In the genomic region with DNA sequence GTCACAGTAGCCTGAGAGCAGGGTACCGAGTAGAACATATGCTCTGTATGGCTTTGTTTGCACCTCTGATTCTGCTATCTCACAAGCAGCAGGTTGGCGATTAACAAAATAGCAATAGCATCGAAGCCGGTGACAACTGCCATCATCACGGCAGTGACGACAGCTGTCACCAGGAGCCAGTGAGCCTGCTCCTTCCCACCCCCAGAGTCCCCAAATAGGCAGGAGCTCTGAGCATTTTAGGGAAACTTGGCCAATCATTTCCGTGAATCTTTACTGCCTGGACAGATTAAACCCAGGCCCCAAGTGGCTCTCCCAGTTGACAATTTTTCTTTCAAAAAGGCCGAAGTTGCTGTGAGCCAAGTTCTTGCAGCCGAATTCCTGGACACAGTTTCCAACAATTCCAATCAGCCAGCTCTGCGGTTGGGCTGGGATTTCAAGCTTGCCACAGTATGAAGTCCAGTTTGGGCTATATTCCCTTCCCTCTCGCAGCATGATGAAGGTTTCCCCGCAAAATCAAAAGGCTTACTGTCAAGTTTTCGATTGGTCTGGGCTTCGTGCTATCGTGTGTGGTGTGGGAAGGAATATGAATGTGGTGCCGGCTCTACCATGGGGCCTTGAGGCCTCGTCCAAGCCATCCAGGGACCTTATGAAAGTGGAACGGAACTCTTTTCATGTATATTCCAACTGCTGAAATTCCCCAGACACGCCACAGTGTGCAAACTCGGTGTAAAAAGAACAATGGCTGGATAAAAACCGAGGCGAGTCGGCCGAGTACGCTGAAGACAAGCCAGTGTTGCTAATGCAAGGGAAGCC, we compare ENCODE assay signal across 21 cellular contexts.
DNase-seq lines count a peak whose midpoint lies in the region; ATAC-seq, FAIRE-seq and TF ChIP-seq lines count a peak whose summit lies in the region.
"Had no signal": no experiment of that assay in that cellular context is flagged by ENCODE, and none has a peak within 500 bp of the region (broad histone marks: within the 10 kb centered on the region; RNA-seq: fewer than 3 reads in every experiment).

No MANE protein-coding gene starts in this region.

- intact Hi-C loops in pancreas (cut with DNase I), result no loop called here

- H3K4me1 ChIP-seq in pancreas, result peaks cover 0 to 4% (median 0%) of the 10 kb centered on the region in 3 donors
- H3K4me1 ChIP-seq: uterus had no signal

- peaks cover 49% of the 10 kb centered on the region for H3K4me1 Mint-ChIP-seq in glutamatergic neuron (ENCODE audit: low read depth, unreplicated experiment)
- H3K4me1 Mint-ChIP-seq: activated naive CD8-positive, alpha-beta T cell treated with anti-CD3 and anti-CD28 coated beads for 36 hours had no signal

- peaks cover 24% of the 10 kb centered on the region for H3K9me3 Mint-ChIP-seq in glutamatergic neuron (ENCODE audit: unreplicated experiment)
- H3K9me3 Mint-ChIP-seq: activated naive CD8-positive, alpha-beta T cell treated with anti-CD3 and anti-CD28 coated beads for 36 hours; activated T-cell treated with anti-CD3 and anti-CD28 coated beads, Interleukin-2, amount 50 U/mL, for 4 hours; CD4-positive, alpha-beta T cell; IgD-negative memory B cell had no signal

- H3K36me3 ChIP-seq in pancreas, result no peaks in the 10 kb centered on the region
- H3K36me3 ChIP-seq: ovary, uterus had no signal

- H3K27ac Mint-ChIP-seq in glutamatergic neuron (ENCODE audit: unreplicated experiment), result peak overlapping the region; percentile 55
- H3K27ac Mint-ChIP-seq: activated naive CD8-positive, alpha-beta T cell treated with anti-CD3 and anti-CD28 coated beads for 36 hours; CD4-positive, alpha-beta T cell; IgD-negative memory B cell had no signal

- WGBS in pancreas, 2 donors, result 85 to 88% methylated on average over 25 of the region's 25 CpGs

- TF ChIP-seq CTCF in astrocyte of the cerebellum (IDR thresholded peaks at IDR 0.05; ENCODE audit: low read depth, low read length, missing control alignments) (no peak), glutamatergic neuron (IDR thresholded peaks at IDR 0.05; ENCODE audit: partially characterized antibody, unreplicated experiment) (no peak), pancreas (IDR thresholded peaks at IDR 0.05) (no peak)

- peaks cover 18% of the 10 kb centered on the region for H3K27me3 Mint-ChIP-seq in glutamatergic neuron (ENCODE audit: unreplicated experiment)
- H3K27me3 Mint-ChIP-seq: activated naive CD8-positive, alpha-beta T cell treated with anti-CD3 and anti-CD28 coated beads for 36 hours; CD4-positive, alpha-beta T cell had no signal

- no peak overlapping the region for H3K4me3 ChIP-seq in astrocyte of the cerebellum (ENCODE audit: low read depth, low read length)
- no peak overlapping the region for H3K4me3 ChIP-seq in pancreas
- H3K4me3 ChIP-seq: mucosa of descending colon, ovary, PC-9, uterus had no signal

- peak in 3 of 4 donors; percentile 24 to 28 (median 26) for ATAC-seq in pancreas
- ATAC-seq in GM21515 (IDR thresholded peaks at IDR 0.05; ENCODE audit: unreplicated experiment), result no peak
- ATAC-seq: activated T-cell treated with anti-CD3 and anti-CD28 coated beads, Interleukin-2, amount 50 U/mL, for 4 hours; mucosa of descending colon; stimulated activated naive CD8-positive, alpha-beta T cell treated with anti-CD3 and anti-CD28 coated beads, Interleukin-15, Interleukin-2, amounts not matched to agents 100 U/mL and 50 U/mL, for 24 hours had no signal

- no peak overlapping the region for H3K4me3 Mint-ChIP-seq in glutamatergic neuron (ENCODE audit: unreplicated experiment)
- H3K4me3 Mint-ChIP-seq: activated naive CD8-positive, alpha-beta T cell treated with anti-CD3 and anti-CD28 coated beads for 36 hours; activated T-cell treated with anti-CD3 and anti-CD28 coated beads, Interleukin-2, amount 50 U/mL, for 4 hours; CD4-positive, alpha-beta T cell; IgD-negative memory B cell had no signal

- no peak overlapping the region for H3K27ac ChIP-seq in pancreas
- H3K27ac ChIP-seq: ovary, PC-9, uterus had no signal

- peaks cover 6% of the 10 kb centered on the region for H3K36me3 Mint-ChIP-seq in glutamatergic neuron (ENCODE audit: unreplicated experiment)
- H3K36me3 Mint-ChIP-seq: activated naive CD8-positive, alpha-beta T cell treated with anti-CD3 and anti-CD28 coated beads for 36 hours; IgD-negative memory B cell had no signal

- H3K9me3 ChIP-seq in pancreas, result no peaks in the 10 kb centered on the region
- H3K9me3 ChIP-seq: mucosa of descending colon, ovary, uterus had no signal

- no peak for FAIRE-seq in pancreas (lab: Jason Lieb, UNC)
- FAIRE-seq: endothelial cell of umbilical vein, kidney had no signal

- H3K27me3 ChIP-seq in pancreas, result no peaks in the 10 kb centered on the region
- H3K27me3 ChIP-seq: ovary, uterus had no signal

- in situ Hi-C loops in astrocyte of the cerebellum (cut with HindIII; ENCODE audit: low sequenced_read_pairs), result no loop called here

- DNase-seq in AG20443 (ENCODE audit: low spot score) (peak; percentile 27), astrocyte of the cerebellum (ENCODE audit: low read depth) (peak; percentile 97), glutamatergic neuron (no peak), pancreas (no peak), NCI-H1417 treated with DMSO at 0.1 percent for 48 hours (lab: John Stamatoyannopoulos, UW) (no peak), dermis blood vessel endothelial cell (no peak)
- no peak for DNase-seq in activated CD4-positive, alpha-beta T cell treated with anti-CD3 and anti-CD28 coated beads, Interleukin-2, amount 50 U/mL, for 4 hours
- DNase-seq: activated naive CD8-positive, alpha-beta T cell treated with anti-CD3 and anti-CD28 coated beads for 36 hours; activated T-cell treated with anti-CD3 and anti-CD28 coated beads, Interleukin-2, amount 50 U/mL, for 4 hours; CD4-positive, alpha-beta T cell; kidney; mucosa of descending colon; NCI-H2081 treated with DMSO at 0.1 percent for 48 hours; NCI-H526 treated with DMSO at 0.1 percent for 48 hours; ovary; PC-9; stimulated activated naive CD8-positive, alpha-beta T cell treated with anti-CD3 and anti-CD28 coated beads, Interleukin-15, Interleukin-2, amounts not matched to agents 100 U/mL and 50 U/mL, for 24 hours had no signal

Comparison
In these comparisons a context has a peak if more than half of its experiments do, and no peak if none do; other contexts are left out.
1. DNase-seq: peak in AG20443 (single experiment) and astrocyte of the cerebellum (single experiment); none in glutamatergic neuron (single experiment), pancreas (0 of 6), NCI-H1417 treated with DMSO at 0.1 percent for 48 hours (single experiment), dermis blood vessel endothelial cell (single experiment) and activated CD4-positive, alpha-beta T cell treated with anti-CD3 and anti-CD28 coated beads, Interleukin-2, amount 50 U/mL, for 4 hours (0 of 2).